Comparison of ENCODE assay signal across 18 cellular contexts in genomic region chr16:81912395-81912794, GRCh38.
DNase-seq lines count a peak whose midpoint lies in the region; ATAC-seq and TF ChIP-seq lines count a peak whose summit lies in the region.
"Had no signal": no experiment of that assay in that cellular context is flagged by ENCODE, and none has a peak within 500 bp of the region (broad histone marks: within the 10 kb centered on the region; RNA-seq: fewer than 3 reads in every experiment).

No MANE protein-coding gene starts in this region.

- H3K9me3 ChIP-seq in neural progenitor cell (ENCODE audit: low read depth) (no peaks in the 10 kb centered on the region), Peyer's patch (no peaks in the 10 kb centered on the region)
- H3K9me3 ChIP-seq in effector memory CD4-positive, alpha-beta T cell (ENCODE audit: control insufficient read depth, low read length), result no peaks in the 10 kb centered on the region
- H3K9me3 ChIP-seq: A549, HAP-1 had no signal

- H3K4me3 ChIP-seq in neural progenitor cell (no peak overlapping the region), Peyer's patch (no peak overlapping the region)
- H3K4me3 ChIP-seq in effector memory CD4-positive, alpha-beta T cell (ENCODE audit: insufficient read depth, low read depth, low read length, poor library complexity, severe bottlenecking), result no peak overlapping the region
- H3K4me3 ChIP-seq: A549, HAP-1, K562 had no signal

- peak; percentile 34 for DNase-seq in NCI-H345 (lab: John Stamatoyannopoulos, UW)
- DNase-seq in NCI-H345 treated with DMSO at 0.1 percent for 48 hours (lab: John Stamatoyannopoulos, UW; ENCODE audit: unreplicated experiment), result no peak
- no peak for DNase-seq in neural progenitor cell (ENCODE audit: low spot score)
- DNase-seq in Peyer's patch, result no peak
- no peak for DNase-seq in effector memory CD4-positive, alpha-beta T cell
- DNase-seq: AML-193; CD4-positive, alpha-beta T cell; DMS153; DMS79; GDM1 had no signal

- H3K27me3 ChIP-seq in neural progenitor cell (no peaks in the 10 kb centered on the region), Peyer's patch (no peaks in the 10 kb centered on the region)
- no peaks in the 10 kb centered on the region for H3K27me3 ChIP-seq in effector memory CD4-positive, alpha-beta T cell (replicated peaks; ENCODE audit: control insufficient read depth, insufficient read depth, low read length, poor library complexity, severe bottlenecking)

- H3K27ac ChIP-seq in neural progenitor cell (no peak overlapping the region), Peyer's patch (no peak overlapping the region)
- no peak overlapping the region for H3K27ac ChIP-seq in effector memory CD4-positive, alpha-beta T cell (ENCODE audit: insufficient read depth, low read length, poor library complexity, severe bottlenecking)
- H3K27ac ChIP-seq: 22Rv1, A549, C4-2B, HL-60 had no signal

- peaks cover 8% of the 10 kb centered on the region for H3K36me3 Mint-ChIP-seq in IgD-negative memory B cell
- H3K36me3 Mint-ChIP-seq in neural progenitor cell, result no peaks in the 10 kb centered on the region

- TF ChIP-seq CTCF in neural progenitor cell (IDR thresholded peaks at IDR 0.05) (no peak), Peyer's patch (IDR thresholded peaks at IDR 0.05) (no peak)

- H3F3A ChIP-seq in neural progenitor cell (ENCODE audit: low read depth), result no peaks in the 10 kb centered on the region

- H3K36me3 ChIP-seq in neural progenitor cell (no peaks in the 10 kb centered on the region), Peyer's patch (peaks cover 0 to 16% (median 0%) of the 10 kb centered on the region in 3 donors)
- no peaks in the 10 kb centered on the region for H3K36me3 ChIP-seq in effector memory CD4-positive, alpha-beta T cell (ENCODE audit: control insufficient read depth, insufficient read depth, low read length)
- H3K36me3 ChIP-seq: HAP-1 had no signal

- H3K27ac Mint-ChIP-seq in IgD-negative memory B cell, result peak overlapping the region; percentile 16 to 83 (median 28)
- peak overlapping the region; percentile 29 for H3K27ac Mint-ChIP-seq in neural progenitor cell
- H3K27ac Mint-ChIP-seq: CD4-positive, alpha-beta T cell had no signal

- H3K4me2 ChIP-seq in neural progenitor cell, result no peak overlapping the region
- H3K4me2 ChIP-seq: A549 had no signal

- H3K9me3 Mint-ChIP-seq in IgD-negative memory B cell (no peaks in the 10 kb centered on the region), neural progenitor cell (no peaks in the 10 kb centered on the region)
- H3K9me3 Mint-ChIP-seq: CD4-positive, alpha-beta T cell had no signal

- H3K27me3 Mint-ChIP-seq in IgD-negative memory B cell (no peaks in the 10 kb centered on the region), neural progenitor cell (ENCODE audit: insufficient read depth, low read depth) (peaks cover 3% of the 10 kb centered on the region)
- H3K27me3 Mint-ChIP-seq: CD4-positive, alpha-beta T cell had no signal

- no peaks in the 10 kb centered on the region for H4K20me1 ChIP-seq in neural progenitor cell (ENCODE audit: low read depth)

- no peaks in the 10 kb centered on the region for H3K79me2 ChIP-seq in neural progenitor cell (ENCODE audit: low read depth)

- peaks cover 8 to 9% (median 9%) of the 10 kb centered on the region in 3 donors for H3K4me1 Mint-ChIP-seq in IgD-negative memory B cell
- H3K4me1 Mint-ChIP-seq in neural progenitor cell, result peaks cover 7% of the 10 kb centered on the region

- no peak overlapping the region for H3K9ac ChIP-seq in neural progenitor cell

- no peak overlapping the region for H3K4me3 Mint-ChIP-seq in IgD-negative memory B cell
- H3K4me3 Mint-ChIP-seq in neural progenitor cell, result no peak overlapping the region
- H3K4me3 Mint-ChIP-seq: CD4-positive, alpha-beta T cell had no signal

- H3K4me1 ChIP-seq in neural progenitor cell (no peaks in the 10 kb centered on the region), Peyer's patch (no peaks in the 10 kb centered on the region)
- H3K4me1 ChIP-seq in effector memory CD4-positive, alpha-beta T cell (ENCODE audit: control insufficient read depth, insufficient read depth, low read length, poor library complexity, severe bottlenecking), result no peaks in the 10 kb centered on the region
- H3K4me1 ChIP-seq: A549, HAP-1 had no signal

- no peak for TF ChIP-seq POLR2A in Peyer's patch (IDR thresholded peaks at IDR 0.05)

- H2AFZ ChIP-seq in neural progenitor cell (replicated peaks), result no peak overlapping the region

- ATAC-seq in HG02623 (IDR thresholded peaks at IDR 0.05; ENCODE audit: unreplicated experiment), result no peak
- ATAC-seq: A549 had no signal
